22 cellular contexts compared by ENCODE assay signal in the genomic region with DNA sequence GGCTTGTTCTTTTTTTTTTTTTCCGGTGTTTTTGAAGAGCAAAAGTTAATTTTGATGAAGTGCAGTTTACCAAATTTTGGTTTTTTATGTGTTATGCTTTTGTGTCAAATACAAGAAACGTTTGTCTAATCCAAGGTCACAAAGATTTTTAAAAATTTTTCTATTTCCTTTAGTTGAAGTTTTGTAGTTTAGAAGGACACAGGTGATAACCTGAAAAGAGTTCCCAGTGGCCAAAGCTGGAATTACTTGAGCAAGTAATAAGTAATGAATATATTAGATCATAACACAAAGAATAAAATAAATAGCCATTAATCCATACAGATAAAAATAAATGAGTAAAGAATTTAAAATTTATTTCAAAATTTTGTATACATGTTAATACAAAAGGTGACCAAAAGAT.
DNase-seq lines count a peak whose midpoint lies in the region; ATAC-seq and TF ChIP-seq lines count a peak whose summit lies in the region.
"Had no signal": no experiment of that assay in that cellular context is flagged by ENCODE, and none has a peak within 500 bp of the region (broad histone marks: within the 10 kb centered on the region; RNA-seq: fewer than 3 reads in every experiment).

No MANE protein-coding gene starts in this region.

- no peak overlapping the region for H3K27ac ChIP-seq in Karpas-422 (ENCODE audit: low read length)
- H3K27ac ChIP-seq: BLaER1, heart left ventricle, KMS-11, sigmoid colon, SJSA1, upper lobe of left lung had no signal

- H3K4me1 Mint-ChIP-seq in osteocyte (ENCODE audit: unreplicated experiment) = peaks cover 38% of the 10 kb centered on the region
- H3K4me1 Mint-ChIP-seq: activated CD4-positive, alpha-beta memory T cell treated with anti-CD3 and anti-CD28 coated beads, Interleukin-2, amount 10 ng/mL, durations not matched to agents 7 days and 5 days had no signal

- H3K9me3 ChIP-seq in Karpas-422 (ENCODE audit: low read length) = no peaks in the 10 kb centered on the region
- H3K9me3 ChIP-seq: BLaER1, heart left ventricle, sigmoid colon, SJSA1, upper lobe of left lung had no signal

- no peak overlapping the region for H3K4me3 Mint-ChIP-seq in osteocyte (ENCODE audit: unreplicated experiment)
- H3K4me3 Mint-ChIP-seq: activated CD4-positive, alpha-beta memory T cell treated with anti-CD3 and anti-CD28 coated beads, Interleukin-2, amount 10 ng/mL, durations not matched to agents 7 days and 5 days had no signal

- H3K36me3 ChIP-seq in Karpas-422 (ENCODE audit: insufficient read depth, low read length) = no peaks in the 10 kb centered on the region
- H3K36me3 ChIP-seq: SJSA1 had no signal

- H3K4me3 ChIP-seq in Karpas-422 (ENCODE audit: low read length) = no peak overlapping the region
- H3K4me3 ChIP-seq: BLaER1, heart left ventricle, sigmoid colon, SJSA1, upper lobe of left lung had no signal

- H3K4me1 ChIP-seq in Karpas-422 (ENCODE audit: low read length) = no peaks in the 10 kb centered on the region
- H3K4me1 ChIP-seq: BLaER1, upper lobe of left lung had no signal

- no peaks in the 10 kb centered on the region for H3K27me3 Mint-ChIP-seq in osteocyte (ENCODE audit: unreplicated experiment)
- H3K27me3 Mint-ChIP-seq: activated CD4-positive, alpha-beta memory T cell treated with anti-CD3 and anti-CD28 coated beads, Interleukin-2, amount 10 ng/mL, durations not matched to agents 7 days and 5 days had no signal

- H3K36me3 Mint-ChIP-seq in osteocyte (ENCODE audit: unreplicated experiment) = peaks cover 23% of the 10 kb centered on the region

- no peak overlapping the region for H3K27ac Mint-ChIP-seq in osteocyte (ENCODE audit: unreplicated experiment)
- H3K27ac Mint-ChIP-seq: activated CD4-positive, alpha-beta memory T cell treated with anti-CD3 and anti-CD28 coated beads, Interleukin-2, amount 10 ng/mL, durations not matched to agents 7 days and 5 days had no signal

- H3K79me2 ChIP-seq in Karpas-422 (ENCODE audit: low read length) = no peaks in the 10 kb centered on the region

- no peak overlapping the region for H2AFZ ChIP-seq in Karpas-422 (ENCODE audit: low read length)

- H3K27me3 ChIP-seq in Karpas-422 (ENCODE audit: low read length) = no peaks in the 10 kb centered on the region
- H3K27me3 ChIP-seq: BLaER1, heart left ventricle, sigmoid colon, SJSA1, upper lobe of left lung had no signal

- no peak for ATAC-seq in stimulated activated naive CD8-positive, alpha-beta T cell treated with anti-CD3 and anti-CD28 coated beads, Interleukin-15, Interleukin-2, amounts not matched to agents 100 U/mL and 50 U/mL, for 24 hours
- ATAC-seq: heart left ventricle had no signal

- DNase-seq in ELR (ENCODE audit: low read depth) (peak; percentile 33), Karpas-422 (peak; percentile 44), dermis blood vessel endothelial cell (peak; percentile 15), osteocyte (ENCODE audit: extremely low spot score, unreplicated experiment) (no peak), GM19240 (ENCODE audit: insufficient read length, low spot score) (no peak), NOMO-1 (lab: John Stamatoyannopoulos, UW; ENCODE audit: unreplicated experiment in 2 of 2) (no peak), H4 (ENCODE audit: low spot score) (no peak)
- no peak for DNase-seq in stimulated activated naive CD8-positive, alpha-beta T cell treated with anti-CD3 and anti-CD28 coated beads, Interleukin-15, Interleukin-2, amounts not matched to agents 100 U/mL and 50 U/mL, for 24 hours
- DNase-seq: activated CD4-positive, alpha-beta memory T cell treated with anti-CD3 and anti-CD28 coated beads, Interleukin-2, amount 10 ng/mL, durations not matched to agents 7 days and 5 days; activated CD4-positive, CD25-positive, alpha-beta regulatory T cell; effector CD4-positive, alpha-beta T cell; heart left ventricle; NCI-H1092; NCI-H524; nucleus accumbens; sigmoid colon; stimulated activated CD4-positive, alpha-beta T cell treated with anti-CD3 and anti-CD28 coated beads, Interleukin-1b, Interleukin-23, amount 100 ng/mL, for 48 hours; stimulated activated naive CD4-positive, alpha-beta T cell treated with Interleukin-2 at 50 U/mL for 16 hours; upper lobe of left lung had no signal

- no peak overlapping the region for H3K9ac ChIP-seq in Karpas-422 (ENCODE audit: low read length)
- H3K9ac ChIP-seq: BLaER1, KMS-11 had no signal

- no peak overlapping the region for H3K4me2 ChIP-seq in Karpas-422 (ENCODE audit: low read depth, low read length, poor library complexity, severe bottlenecking)
- H3K4me2 ChIP-seq: BLaER1, KMS-11 had no signal

- TF ChIP-seq CTCF in osteocyte (IDR thresholded peaks at IDR 0.05) = peak; percentile 20

- no peaks in the 10 kb centered on the region for H3K9me2 ChIP-seq in Karpas-422 (replicated peaks; ENCODE audit: insufficient read depth, low read length)

- peaks cover 3% of the 10 kb centered on the region for H3K9me3 Mint-ChIP-seq in osteocyte (ENCODE audit: unreplicated experiment)
- H3K9me3 Mint-ChIP-seq: activated CD4-positive, alpha-beta memory T cell treated with anti-CD3 and anti-CD28 coated beads, Interleukin-2, amount 10 ng/mL, durations not matched to agents 7 days and 5 days had no signal

- H4K20me1 ChIP-seq in Karpas-422 (ENCODE audit: insufficient read depth, low read depth, low read length) = no peaks in the 10 kb centered on the region
- H4K20me1 ChIP-seq: BLaER1 had no signal

Comparison
In these comparisons a context has a peak if more than half of its experiments do, and no peak if none do; other contexts are left out.
1. DNase-seq: peak in ELR (single experiment), Karpas-422 (single experiment) and dermis blood vessel endothelial cell (single experiment); none in osteocyte (single experiment), GM19240 (single experiment), stimulated activated naive CD8-positive, alpha-beta T cell treated with anti-CD3 and anti-CD28 coated beads, Interleukin-15, Interleukin-2, amounts not matched to agents 100 U/mL and 50 U/mL, for 24 hours (single experiment), NOMO-1 (0 of 2) and H4 (single experiment).